In genomic region chr7:27158436-27159277, GRCh38 we compare ENCODE assay signal across 15 cellular contexts. TPM values are rescaled to one million over a fixed set of nuclear protein-coding genes. Genes with fewer than 3 reads are reported as not detected.
A peak's percentile ranks its signal among the peaks of the same experiment; 100 is the strongest.
DNase-seq lines count a peak whose midpoint lies in the region; ATAC-seq, FAIRE-seq and TF ChIP-seq lines count a peak whose summit lies in the region.
"Had no signal": no experiment of that assay in that cellular context is flagged by ENCODE, and none has a peak within 500 bp of the region (broad histone marks: within the 10 kb centered on the region; RNA-seq: fewer than 3 reads in every experiment).

No MANE protein-coding gene starts in this region.

- H3K4me3 ChIP-seq in HepG2 (replicated peaks in 1 of 3; ENCODE audit: insufficient read depth in 1 of 3, low read depth in 2 of 3, low read length in 3 of 3) (no peak overlapping the region), SJCRH30 (no peak overlapping the region)
- H3K4me3 ChIP-seq: body of pancreas, esophagus squamous epithelium, SJSA1, thoracic aorta had no signal

- no peak for ATAC-seq in natural killer cell
- ATAC-seq in HepG2: no peak
- ATAC-seq: body of pancreas; CD8-positive, alpha-beta T cell; HCT116 had no signal

- H3K36me3 Mint-ChIP-seq in brain (peaks cover 8% of the 10 kb centered on the region), natural killer cell (no peaks in the 10 kb centered on the region)
- H3K36me3 Mint-ChIP-seq: CD8-positive, alpha-beta T cell had no signal

- H3K4me3 Mint-ChIP-seq in brain: peak overlapping the region in 3 of 5 experiments; percentile 71 to 87 (median 80)
- H3K4me3 Mint-ChIP-seq in natural killer cell: peak overlapping the region; percentile 58

- peaks cover 23% of the 10 kb centered on the region for H3K4me1 Mint-ChIP-seq in brain
- peaks cover 29 to 53% of the 10 kb centered on the region in 2 donors for H3K4me1 Mint-ChIP-seq in natural killer cell

- no peak for TF ChIP-seq RAD21 in HepG2 (CRISPR knock-in tag; IDR thresholded peaks at IDR 0.05)

- 80% methylated on average over 35 of the region's 35 CpGs for WGBS in HepG2 (ENCODE audit: low lambda C conversion rate)

- H3K27me3 ChIP-seq in HepG2 (ENCODE audit: control insufficient read depth in 1 of 2, insufficient read depth in 2 of 2, low read length in 2 of 2) (peaks cover 6 to 44% of the 10 kb centered on the region in 2 experiments), SJCRH30 (no peaks in the 10 kb centered on the region)
- H3K27me3 ChIP-seq: SJSA1 had no signal

- H4K20me1 ChIP-seq in HepG2 (ENCODE audit: insufficient read depth, low read length): no peaks in the 10 kb centered on the region

- H3K27ac ChIP-seq in HepG2 (ENCODE audit: extremely low read length, insufficient read depth, low read length) (no peak overlapping the region), SJCRH30 (no peak overlapping the region)
- H3K27ac ChIP-seq: body of pancreas, esophagus squamous epithelium, SJSA1, thoracic aorta had no signal

- TF ChIP-seq EP300 in HepG2 (IDR thresholded peaks at IDR 0.05; ENCODE audit: low read depth in 2 of 2, low read length in 2 of 2) (no peak), HepG2 (CRISPR knock-in tag; IDR thresholded peaks at IDR 0.05; ENCODE audit: borderline replicate concordance) (no peak)

- no peak for TF ChIP-seq POLR2A in HepG2 (IDR thresholded peaks at IDR 0.05; ENCODE audit: insufficient read depth in 1 of 2, low read depth in 2 of 2, low read length in 2 of 2)

- POLR2A ChIA-PET in HepG2 (lab: Yijun Ruan, JAX): no interaction called here

- H3K9me3 ChIP-seq in HepG2 (ENCODE audit: low read length) (no peaks in the 10 kb centered on the region), SJCRH30 (replicated peaks) (no peaks in the 10 kb centered on the region)
- H3K9me3 ChIP-seq: body of pancreas, esophagus squamous epithelium, SJSA1, thoracic aorta had no signal

- no peaks in the 10 kb centered on the region for H3K36me3 ChIP-seq in HepG2 (replicated peaks in 1 of 2; ENCODE audit: control insufficient read depth in 1 of 2, insufficient read depth in 2 of 2, low read length in 2 of 2)
- no peaks in the 10 kb centered on the region for H3K36me3 ChIP-seq in SJCRH30
- H3K36me3 ChIP-seq: esophagus squamous epithelium, thoracic aorta had no signal

- CTCF ChIA-PET in HepG2 (lab: Yijun Ruan, JAX; ENCODE audit: low intra/inter-chr PET ratio, low total read pairs): no interaction called here

- DNase-seq in ACHN (peak; percentile 43), GDM1 (lab: John Stamatoyannopoulos, UW) (peak; percentile 6), natural killer cell (peak; percentile 15), HepG2 (ENCODE audit: low spot score) (no peak), T-helper 9 cell (no peak), SJCRH30 (no peak), HK-2 (ENCODE audit: unreplicated experiment) (no peak)
- DNase-seq: esophagus squamous epithelium, NCI-H524 had no signal

- BruUV-seq in HepG2 (replicated peaks; lab: Mats Ljungman, UMichigan): no TSS peak

- no peak overlapping the region for H3K4me2 ChIP-seq in HepG2 (ENCODE audit: low read depth, low read length)

- H3K9me3 Mint-ChIP-seq in brain: peaks cover 0 to 31% (median 5%) of the 10 kb centered on the region in 5 experiments
- no peaks in the 10 kb centered on the region for H3K9me3 Mint-ChIP-seq in natural killer cell
- H3K9me3 Mint-ChIP-seq: CD8-positive, alpha-beta T cell had no signal

- TF ChIP-seq CTCF in brain (conservative IDR thresholded peaks at IDR 0.05) (no peak), natural killer cell (IDR thresholded peaks at IDR 0.05) (no peak), HepG2 (CRISPR knock-in tag; IDR thresholded peaks at IDR 0.05) (no peak)

- no peaks in the 10 kb centered on the region for H3K79me2 ChIP-seq in HepG2 (ENCODE audit: insufficient read depth, low read length)

- peaks cover 19% of the 10 kb centered on the region for H3K4me1 ChIP-seq in HepG2 (ENCODE audit: insufficient read depth, low read length)
- peaks cover 3% of the 10 kb centered on the region; the same call in 1 of the 2 replicates for H3K4me1 ChIP-seq in SJCRH30

- intact Hi-C loops in natural killer cell (cut with micrococcal nuclease): no loop called here
- intact Hi-C loops in HepG2 (cut with micrococcal nuclease; ENCODE audit: unreplicated experiment): no loop called here

- H3K27me3 Mint-ChIP-seq in brain: peaks cover 98% of the 10 kb centered on the region
- H3K27me3 Mint-ChIP-seq in natural killer cell (ENCODE audit: low read depth in 2 of 2): peaks cover 68 to 79% of the 10 kb centered on the region in 2 donors

- no peak overlapping the region for H2AFZ ChIP-seq in HepG2 (ENCODE audit: low read length)

- H3K9ac ChIP-seq in HepG2 (ENCODE audit: insufficient read depth, low read depth, low read length): no peak overlapping the region

- in situ Hi-C loops in ACHN (cut with HindIII; ENCODE audit: low pct_ligation_motif_present, low pct_unique_long_range_greater_than_20kb, low sequenced_read_pairs) (no loop called here), HepG2 (cut with HindIII; ENCODE audit: extremely low pct_ligation_motif_present, low pct_unique_long_range_greater_than_20kb) (loop anchor here (5.0 to 25.0 kb wide), 2 partner anchors 791 to 1071 kb away; no protein-coding TSS in a partner anchor)

- no peak for FAIRE-seq in HepG2 (lab: Jason Lieb, UNC)

- H3K27ac Mint-ChIP-seq in brain: peak overlapping the region in 2 of 5 experiments; percentile 81 to 90
- H3K27ac Mint-ChIP-seq in natural killer cell: no peak overlapping the region
- H3K27ac Mint-ChIP-seq: CD8-positive, alpha-beta T cell had no signal

RNA-seq across cellular contexts. Expression of gene HOXA7, which starts 2.2 kb away (rescaled TPM):
- 1.3 TPM for polyA plus RNA-seq in brain (ENCODE audit: insufficient read depth, low read depth, low replicate concordance)
- total RNA-seq in natural killer cell: not detected
- not detected in 2 replicates for total RNA-seq in HepG2 (2016; rRNA removed; fragmentation: Illumina TruSeq; extraction: Trizol)
- total RNA-seq in HepG2 (2016; cell fraction: cytosol; rRNA removed; fragmentation: Illumina TruSeq; extraction: Trizol; ENCODE audit: low read depth): not detected in 2 replicates
- not detected in 2 replicates for total RNA-seq in HepG2 (2016; cell fraction: insoluble cytoplasmic fraction; rRNA removed; fragmentation: Illumina TruSeq; extraction: Trizol)
- 0.07 and 0.15 TPM in 2 replicates for total RNA-seq in HepG2 (2016; cell fraction: membrane; rRNA removed; fragmentation: Illumina TruSeq; extraction: Trizol)
- not detected in 2 replicates for total RNA-seq in HepG2 (2016; cell fraction: nucleus; rRNA removed; fragmentation: Illumina TruSeq; extraction: Trizol)
- 0.05 and 0.10 TPM in 2 replicates for polyA plus RNA-seq in HepG2 (2011; rRNA removed)
- 0.07 and 0.13 TPM in 2 replicates for polyA plus RNA-seq in HepG2 (2011; cell fraction: cytosol; rRNA removed)
- 0.08 TPM in 1 of 2 replicates, not detected in the other for polyA plus RNA-seq in HepG2 (2011; cell fraction: nucleus; rRNA removed)
- 0.32 TPM in 1 of 2 replicates, not detected in the other for polyA plus RNA-seq in HepG2 (2012)
- 0.10 TPM in 1 of 2 replicates, not detected in the other for polyA plus RNA-seq in HepG2 (2016; cell fraction: cytosol; fragmentation: Illumina TruSeq; extraction: Trizol; ENCODE audit: low read depth)
- 0.22 and 0.31 TPM in 2 replicates for polyA plus RNA-seq in HepG2 (2016; cell fraction: insoluble cytoplasmic fraction; fragmentation: Illumina TruSeq; extraction: Trizol; ENCODE audit: low read depth)
- 0.26 and 0.30 TPM in 2 replicates for polyA plus RNA-seq in HepG2 (2016; cell fraction: membrane; fragmentation: Illumina TruSeq; extraction: Trizol; ENCODE audit: low read depth)
- not detected in 2 replicates for polyA plus RNA-seq in HepG2 (2016; cell fraction: nucleus; fragmentation: Illumina TruSeq; extraction: Trizol; ENCODE audit: insufficient read depth, low read depth)
- 0.08 and 3.8 TPM in 2 replicates for polyA minus RNA-seq in HepG2 (2011; rRNA and poly(A)+ RNA removed; ENCODE audit: low replicate concordance)
- 0.30 and 1.1 TPM in 2 replicates for polyA minus RNA-seq in HepG2 (2011; cell fraction: cytosol; rRNA and poly(A)+ RNA removed)
- not detected in 2 replicates for polyA minus RNA-seq in HepG2 (2011; cell fraction: nucleus; rRNA and poly(A)+ RNA removed)
- 38.6 and 40.4 TPM in 2 replicates for total RNA-seq in SJCRH30 (2014; rRNA removed; shearing (Covaris generic))
- total RNA-seq: CD8-positive, alpha-beta T cell had no signal

RNA-seq across cellular contexts. Expression of gene HOXA3, which starts 6.3 kb away (rescaled TPM):
- 2.0 TPM for polyA plus RNA-seq in brain (ENCODE audit: insufficient read depth, low read depth, low replicate concordance)
- under 1 TPM; 0.32 to 0.78 (median 0.35) TPM for total RNA-seq in natural killer cell
- total RNA-seq in HepG2 (2016; rRNA removed; fragmentation: Illumina TruSeq; extraction: Trizol): 2.1 and 2.9 TPM in 2 replicates
- total RNA-seq in HepG2 (2016; cell fraction: cytosol; rRNA removed; fragmentation: Illumina TruSeq; extraction: Trizol; ENCODE audit: low read depth): 0.51 and 0.71 TPM in 2 replicates
- total RNA-seq in HepG2 (2016; cell fraction: insoluble cytoplasmic fraction; rRNA removed; fragmentation: Illumina TruSeq; extraction: Trizol): 1.7 and 2.6 TPM in 2 replicates
- total RNA-seq in HepG2 (2016; cell fraction: membrane; rRNA removed; fragmentation: Illumina TruSeq; extraction: Trizol): 1.6 and 1.9 TPM in 2 replicates
- 3.5 and 4.8 TPM in 2 replicates for total RNA-seq in HepG2 (2016; cell fraction: nucleus; rRNA removed; fragmentation: Illumina TruSeq; extraction: Trizol)
- 4.3 and 4.6 TPM in 2 replicates for polyA plus RNA-seq in HepG2 (2011; rRNA removed)
- polyA plus RNA-seq in HepG2 (2011; cell fraction: cytosol; rRNA removed): 1.3 and 1.5 TPM in 2 replicates
- polyA plus RNA-seq in HepG2 (2011; cell fraction: nucleus; rRNA removed): 12.3 and 16.6 TPM in 2 replicates
- polyA plus RNA-seq in HepG2 (2012): 3.8 and 6.3 TPM in 2 replicates
- 0.74 and 0.97 TPM in 2 replicates for polyA plus RNA-seq in HepG2 (2016; cell fraction: cytosol; fragmentation: Illumina TruSeq; extraction: Trizol; ENCODE audit: low read depth)
- 4.9 and 6.7 TPM in 2 replicates for polyA plus RNA-seq in HepG2 (2016; cell fraction: insoluble cytoplasmic fraction; fragmentation: Illumina TruSeq; extraction: Trizol; ENCODE audit: low read depth)
- 3.4 TPM in 2 replicates for polyA plus RNA-seq in HepG2 (2016; cell fraction: membrane; fragmentation: Illumina TruSeq; extraction: Trizol; ENCODE audit: low read depth)
- polyA plus RNA-seq in HepG2 (2016; cell fraction: nucleus; fragmentation: Illumina TruSeq; extraction: Trizol; ENCODE audit: insufficient read depth, low read depth): 26.3 and 26.9 TPM in 2 replicates
- 1.7 TPM in 1 of 2 replicates, not detected in the other for polyA minus RNA-seq in HepG2 (2011; rRNA and poly(A)+ RNA removed; ENCODE audit: low replicate concordance)
- polyA minus RNA-seq in HepG2 (2011; cell fraction: cytosol; rRNA and poly(A)+ RNA removed): 0.88 and 1.1 TPM in 2 replicates
- polyA minus RNA-seq in HepG2 (2011; cell fraction: nucleus; rRNA and poly(A)+ RNA removed): 2.2 and 4.6 TPM in 2 replicates
- 12.0 and 12.2 TPM in 2 replicates for total RNA-seq in SJCRH30 (2014; rRNA removed; shearing (Covaris generic))
- total RNA-seq: CD8-positive, alpha-beta T cell had no signal

RNA-seq across cellular contexts. Expression of gene HOXA9, which starts 6.7 kb away (rescaled TPM):
- polyA plus RNA-seq in brain (ENCODE audit: insufficient read depth, low read depth, low replicate concordance) (1.1 TPM), HepG2 (2011; rRNA removed) (not detected in 2 replicates)
- total RNA-seq in natural killer cell (1 to 10 TPM in 1 of 3 donors, under 1 TPM in 2; 0.39 to 4.6 (median 0.42) TPM), HepG2 (2016; rRNA removed; fragmentation: Illumina TruSeq; extraction: Trizol) (not detected in 2 replicates)
- total RNA-seq in HepG2 (2016; cell fraction: cytosol; rRNA removed; fragmentation: Illumina TruSeq; extraction: Trizol; ENCODE audit: low read depth): not detected in 2 replicates
- total RNA-seq in HepG2 (2016; cell fraction: insoluble cytoplasmic fraction; rRNA removed; fragmentation: Illumina TruSeq; extraction: Trizol): not detected in 2 replicates
- total RNA-seq in HepG2 (2016; cell fraction: membrane; rRNA removed; fragmentation: Illumina TruSeq; extraction: Trizol): not detected in 2 replicates
- total RNA-seq in HepG2 (2016; cell fraction: nucleus; rRNA removed; fragmentation: Illumina TruSeq; extraction: Trizol): not detected in 2 replicates
- not detected in 2 replicates for polyA plus RNA-seq in HepG2 (2011; cell fraction: cytosol; rRNA removed)
- polyA plus RNA-seq in HepG2 (2011; cell fraction: nucleus; rRNA removed): not detected in 2 replicates
- polyA plus RNA-seq in HepG2 (2012): not detected in 2 replicates
- not detected in 2 replicates for polyA plus RNA-seq in HepG2 (2016; cell fraction: cytosol; fragmentation: Illumina TruSeq; extraction: Trizol; ENCODE audit: low read depth)
- not detected in 2 replicates for polyA plus RNA-seq in HepG2 (2016; cell fraction: insoluble cytoplasmic fraction; fragmentation: Illumina TruSeq; extraction: Trizol; ENCODE audit: low read depth)
- polyA plus RNA-seq in HepG2 (2016; cell fraction: membrane; fragmentation: Illumina TruSeq; extraction: Trizol; ENCODE audit: low read depth): not detected in 2 replicates
- not detected in 2 replicates for polyA plus RNA-seq in HepG2 (2016; cell fraction: nucleus; fragmentation: Illumina TruSeq; extraction: Trizol; ENCODE audit: insufficient read depth, low read depth)
- polyA minus RNA-seq in HepG2 (2011; rRNA and poly(A)+ RNA removed; ENCODE audit: low replicate concordance): 0.51 TPM in 1 of 2 replicates, not detected in the other
- polyA minus RNA-seq in HepG2 (2011; cell fraction: cytosol; rRNA and poly(A)+ RNA removed): not detected in 2 replicates
- polyA minus RNA-seq in HepG2 (2011; cell fraction: nucleus; rRNA and poly(A)+ RNA removed): not detected in 2 replicates
- 0.10 and 0.30 TPM in 2 replicates for total RNA-seq in SJCRH30 (2014; rRNA removed; shearing (Covaris generic))
- total RNA-seq: body of pancreas; CD8-positive, alpha-beta T cell; thoracic aorta had no signal

RNA-seq across cellular contexts. Expression of gene HOXA6, which starts 11.1 kb away (rescaled TPM):
- polyA plus RNA-seq in brain (ENCODE audit: insufficient read depth, low read depth, low replicate concordance) (14.9 TPM), HepG2 (2011; rRNA removed) (0.68 and 1.5 TPM in 2 replicates)
- total RNA-seq in natural killer cell (under 1 TPM; 0.28 to 0.65 (median 0.43) TPM), HepG2 (2016; rRNA removed; fragmentation: Illumina TruSeq; extraction: Trizol) (0.95 and 1.3 TPM in 2 replicates)
- 0.71 TPM in 1 of 2 replicates, not detected in the other for total RNA-seq in HepG2 (2016; cell fraction: cytosol; rRNA removed; fragmentation: Illumina TruSeq; extraction: Trizol; ENCODE audit: low read depth)
- 0.79 and 1.2 TPM in 2 replicates for total RNA-seq in HepG2 (2016; cell fraction: insoluble cytoplasmic fraction; rRNA removed; fragmentation: Illumina TruSeq; extraction: Trizol)
- 0.41 and 0.65 TPM in 2 replicates for total RNA-seq in HepG2 (2016; cell fraction: membrane; rRNA removed; fragmentation: Illumina TruSeq; extraction: Trizol)
- total RNA-seq in HepG2 (2016; cell fraction: nucleus; rRNA removed; fragmentation: Illumina TruSeq; extraction: Trizol): 1.1 and 3.7 TPM in 2 replicates
- polyA plus RNA-seq in HepG2 (2011; cell fraction: cytosol; rRNA removed): 0.38 and 0.74 TPM in 2 replicates
- polyA plus RNA-seq in HepG2 (2011; cell fraction: nucleus; rRNA removed): 4.3 and 4.7 TPM in 2 replicates
- polyA plus RNA-seq in HepG2 (2012): 0.47 and 0.68 TPM in 2 replicates
- 0.18 TPM in 1 of 2 replicates, not detected in the other for polyA plus RNA-seq in HepG2 (2016; cell fraction: cytosol; fragmentation: Illumina TruSeq; extraction: Trizol; ENCODE audit: low read depth)
- polyA plus RNA-seq in HepG2 (2016; cell fraction: insoluble cytoplasmic fraction; fragmentation: Illumina TruSeq; extraction: Trizol; ENCODE audit: low read depth): 0.94 and 0.99 TPM in 2 replicates
- polyA plus RNA-seq in HepG2 (2016; cell fraction: membrane; fragmentation: Illumina TruSeq; extraction: Trizol; ENCODE audit: low read depth): 0.22 TPM in 1 of 2 replicates, not detected in the other
- polyA plus RNA-seq in HepG2 (2016; cell fraction: nucleus; fragmentation: Illumina TruSeq; extraction: Trizol; ENCODE audit: insufficient read depth, low read depth): 3.5 and 4.1 TPM in 2 replicates
- 1.2 and 2.5 TPM in 2 replicates for polyA minus RNA-seq in HepG2 (2011; rRNA and poly(A)+ RNA removed; ENCODE audit: low replicate concordance)
- polyA minus RNA-seq in HepG2 (2011; cell fraction: cytosol; rRNA and poly(A)+ RNA removed): 0.79 TPM in 1 of 2 replicates, not detected in the other
- 2.1 and 3.0 TPM in 2 replicates for polyA minus RNA-seq in HepG2 (2011; cell fraction: nucleus; rRNA and poly(A)+ RNA removed)
- total RNA-seq in SJCRH30 (2014; rRNA removed; shearing (Covaris generic)): 3.8 and 4.6 TPM in 2 replicates
- total RNA-seq: body of pancreas; CD8-positive, alpha-beta T cell; thoracic aorta had no signal

RNA-seq across cellular contexts. Expression of gene HOXA5, which starts 15.2 kb away (rescaled TPM):
- polyA plus RNA-seq in brain (ENCODE audit: insufficient read depth, low read depth, low replicate concordance) (25.3 TPM), HepG2 (2011; rRNA removed) (3.6 and 4.0 TPM in 2 replicates)
- total RNA-seq in natural killer cell (10 to 100 TPM in 1 of 3 donors, under 1 TPM in 2; 0.29 to 13.0 (median 0.52) TPM), HepG2 (2016; rRNA removed; fragmentation: Illumina TruSeq; extraction: Trizol) (3.2 and 3.9 TPM in 2 replicates)
- total RNA-seq in HepG2 (2016; cell fraction: cytosol; rRNA removed; fragmentation: Illumina TruSeq; extraction: Trizol; ENCODE audit: low read depth): 0.71 and 0.97 TPM in 2 replicates
- total RNA-seq in HepG2 (2016; cell fraction: insoluble cytoplasmic fraction; rRNA removed; fragmentation: Illumina TruSeq; extraction: Trizol): 3.0 TPM in 2 replicates
- total RNA-seq in HepG2 (2016; cell fraction: membrane; rRNA removed; fragmentation: Illumina TruSeq; extraction: Trizol): 2.1 and 3.2 TPM in 2 replicates
- 2.1 and 4.1 TPM in 2 replicates for total RNA-seq in HepG2 (2016; cell fraction: nucleus; rRNA removed; fragmentation: Illumina TruSeq; extraction: Trizol)
- polyA plus RNA-seq in HepG2 (2011; cell fraction: cytosol; rRNA removed): 2.0 TPM in 2 replicates
- 4.0 and 4.1 TPM in 2 replicates for polyA plus RNA-seq in HepG2 (2011; cell fraction: nucleus; rRNA removed)
- 2.3 TPM in 2 replicates for polyA plus RNA-seq in HepG2 (2012)
- 0.70 and 1.1 TPM in 2 replicates for polyA plus RNA-seq in HepG2 (2016; cell fraction: cytosol; fragmentation: Illumina TruSeq; extraction: Trizol; ENCODE audit: low read depth)
- polyA plus RNA-seq in HepG2 (2016; cell fraction: insoluble cytoplasmic fraction; fragmentation: Illumina TruSeq; extraction: Trizol; ENCODE audit: low read depth): 4.1 and 4.3 TPM in 2 replicates
- polyA plus RNA-seq in HepG2 (2016; cell fraction: membrane; fragmentation: Illumina TruSeq; extraction: Trizol; ENCODE audit: low read depth): 2.2 and 2.8 TPM in 2 replicates
- 6.4 and 8.6 TPM in 2 replicates for polyA plus RNA-seq in HepG2 (2016; cell fraction: nucleus; fragmentation: Illumina TruSeq; extraction: Trizol; ENCODE audit: insufficient read depth, low read depth)
- polyA minus RNA-seq in HepG2 (2011; rRNA and poly(A)+ RNA removed; ENCODE audit: low replicate concordance): 0.98 and 2.8 TPM in 2 replicates
- 1.1 and 2.2 TPM in 2 replicates for polyA minus RNA-seq in HepG2 (2011; cell fraction: cytosol; rRNA and poly(A)+ RNA removed)
- 2.7 and 3.4 TPM in 2 replicates for polyA minus RNA-seq in HepG2 (2011; cell fraction: nucleus; rRNA and poly(A)+ RNA removed)
- 10.4 and 11.9 TPM in 2 replicates for total RNA-seq in SJCRH30 (2014; rRNA removed; shearing (Covaris generic))

Comparison
In these comparisons a context has a peak if more than half of its experiments do, and no peak if none do; other contexts are left out.
1. DNase-seq: peak in ACHN (single experiment), GDM1 (single experiment) and natural killer cell (single experiment); none in HepG2 (single experiment), T-helper 9 cell (single experiment), SJCRH30 (0 of 2) and HK-2 (single experiment).
2. RNA of gene HOXA7, which starts 2.2 kb away (total RNA-seq): 38.6 to 40.4 TPM in SJCRH30; not detected in natural killer cell and 0.07 to 0.15 TPM in HepG2; every median in the first group is over 10 times any median in the second.